Comparison of ENCODE assay signal across 1 cellular context in genomic region chr12:93802698-93803097, GRCh38.
TF ChIP-seq lines count a peak whose summit lies in the region.

No MANE protein-coding gene starts in this region.

TF ChIP-seq in K562, 482 proteins besides CTCF, POLR2A, EP300 and RAD21 (continued from another document):
- TF ChIP-seq DEAF1 (CRISPR knock-in tag; IDR thresholded peaks at IDR 0.05) (peak; percentile 16; the same call in 1 of the 2 replicates), HMG20B (CRISPR knock-in tag; IDR thresholded peaks at IDR 0.05) (no peak), IRF9 (tag; IDR thresholded peaks at IDR 0.05) (no peak), ZNF780A (CRISPR knock-in tag; IDR thresholded peaks at IDR 0.05) (no peak), POLR2AphosphoS5 (IDR thresholded peaks at IDR 0.05; ENCODE audit: control insufficient read depth, insufficient read depth, low read depth, low read length) (no peak), TGIF2 (CRISPR knock-in tag; IDR thresholded peaks at IDR 0.05) (no peak), SOX6 (IDR thresholded peaks at IDR 0.05) (no peak), MBD1 (CRISPR knock-in tag; IDR thresholded peaks at IDR 0.05) (no peak), MTA1 (IDR thresholded peaks at IDR 0.05; ENCODE audit: borderline replicate concordance) (no peak), ZNF133 (CRISPR knock-in tag; IDR thresholded peaks at IDR 0.05) (no peak), CTBP1 (IDR thresholded peaks at IDR 0.05; ENCODE audit: borderline replicate concordance) (peak; percentile 1; the same call in 1 of the 2 replicates), RBFOX2 (IDR thresholded peaks at IDR 0.05; ENCODE audit: low read depth, low read length) (no peak), HDAC2 (IDR thresholded peaks at IDR 0.05) (0 out of 2 replicates have a peak, but pooled peaks have one; percentile 0), THRA (IDR thresholded peaks at IDR 0.05) (no peak), HINFP (tag; conservative IDR thresholded peaks at IDR 0.05; ENCODE audit: low read depth) (no peak), E2F5 (CRISPR knock-in tag; IDR thresholded peaks at IDR 0.05) (no peak), MLX (CRISPR knock-in tag; conservative IDR thresholded peaks at IDR 0.05) (no peak), NR1H2 (CRISPR knock-in tag; IDR thresholded peaks at IDR 0.05) (no peak)
